In genomic region chr4:12173496-12173895, GRCh38 we compare ENCODE assay signal across 24 cellular contexts.
"Had no signal": no experiment of that assay in that cellular context is flagged by ENCODE, and none has a peak within 500 bp of the region (broad histone marks: within the 10 kb centered on the region; RNA-seq: fewer than 3 reads in every experiment).

No MANE protein-coding gene starts in this region.

- H3K4me3 ChIP-seq: pancreas, psoas muscle, right atrium auricular region, right lobe of liver, sigmoid colon, stomach, thoracic aorta, thyroid gland, tibial nerve, upper lobe of left lung, vagina had no signal

- H3K27me3 ChIP-seq: neutrophil, pancreas, right atrium auricular region, right lobe of liver, sigmoid colon, stomach, thyroid gland, tibial nerve, upper lobe of left lung, vagina had no signal

- H3K36me3 ChIP-seq: neutrophil, pancreas, right atrium auricular region, right lobe of liver, sigmoid colon, stomach, thoracic aorta, thyroid gland, tibial nerve, upper lobe of left lung, vagina had no signal

- H3K27ac ChIP-seq: neutrophil, pancreas, psoas muscle, right lobe of liver, sigmoid colon, stomach, thoracic aorta, thyroid gland, tibial nerve, upper lobe of left lung, vagina had no signal

- DNase-seq: naive thymus-derived CD4-positive, alpha-beta T cell; natural killer cell; nucleus accumbens; pancreas; psoas muscle; retina; right lobe of liver; sigmoid colon; small intestine; stimulated activated CD4-positive, alpha-beta T cell treated with anti-CD3 and anti-CD28 coated beads, Interleukin-15, amount 100 ng/mL, for 24 hours; stimulated activated CD4-positive, alpha-beta T cell treated with anti-CD3 and anti-CD28 coated beads, Interleukin-2, amount 100 ng/mL, for 24 hours; stimulated activated CD4-positive, alpha-beta T cell treated with anti-CD3 and anti-CD28 coated beads, Interleukin-2, amount 100 ng/mL, for 48 hours; stimulated activated CD4-positive, alpha-beta T cell treated with anti-CD3 and anti-CD28 coated beads, Interleukin-4, amount 100 ng/mL, for 24 hours; stimulated activated naive B cell treated with anti-CD40 and anti-IgM and Interleukin-4, amounts not matched to agents 10 μg/mL and 1 μg/mL and 100 μg/mL, for 72 hours; stimulated activated naive CD4-positive, alpha-beta T cell treated with Interleukin-2 at 50 U/mL for 16 hours; stomach; thyroid gland; trophoblast cell; upper lobe of left lung had no signal

- H3K4me1 ChIP-seq: pancreas, psoas muscle, right lobe of liver, sigmoid colon, stomach, thyroid gland, tibial nerve, upper lobe of left lung, vagina had no signal
